In genomic region chr4:168831585-168831918, GRCh38 we compare ENCODE assay signal across 8 cellular contexts.
DNase-seq lines count a peak whose midpoint lies in the region; ATAC-seq and TF ChIP-seq lines count a peak whose summit lies in the region.

No MANE protein-coding gene starts in this region.

- peaks cover 77% of the 10 kb centered on the region for H3K27me3 Mint-ChIP-seq in CD4-positive, CD25-positive, alpha-beta regulatory T cell

- no peak overlapping the region for H3K27ac Mint-ChIP-seq in CD4-positive, CD25-positive, alpha-beta regulatory T cell

- H3K9me3 ChIP-seq in CD4-positive, CD25-positive, alpha-beta regulatory T cell (ENCODE audit: control insufficient read depth in 2 of 2, low read length in 2 of 2): no peaks in the 10 kb centered on the region
- no peaks in the 10 kb centered on the region for H3K9me3 ChIP-seq in right lobe of liver
- no peaks in the 10 kb centered on the region for H3K9me3 ChIP-seq in upper lobe of right lung

- no peaks in the 10 kb centered on the region for H3K36me3 ChIP-seq in CD4-positive, CD25-positive, alpha-beta regulatory T cell (ENCODE audit: control insufficient read depth, insufficient read depth, low read length)
- H3K36me3 ChIP-seq in right lobe of liver (no peaks in the 10 kb centered on the region), upper lobe of right lung (no peaks in the 10 kb centered on the region)

- no peak overlapping the region for H3K27ac ChIP-seq in CD4-positive, CD25-positive, alpha-beta regulatory T cell (ENCODE audit: insufficient read depth, low read length, poor library complexity, severe bottlenecking)
- peak overlapping the region in 2 of 3 donors; percentile 70 to 88 for H3K27ac ChIP-seq in right lobe of liver
- peak overlapping the region; percentile 82 for H3K27ac ChIP-seq in upper lobe of right lung

- TF ChIP-seq POLR2A in right lobe of liver (IDR thresholded peaks at IDR 0.05): no peak

- intact Hi-C loops in right lobe of liver (cut with DNase I) (no loop called here), upper lobe of right lung (cut with DNase I) (loop anchor here (10.0 kb wide), 1 partner anchor 117 kb away; no protein-coding TSS in a partner anchor)

- H3K36me3 Mint-ChIP-seq in CD4-positive, CD25-positive, alpha-beta regulatory T cell: no peaks in the 10 kb centered on the region

- peak in 1 of 2 donors; percentile 16 for ATAC-seq in CD4-positive, CD25-positive, alpha-beta regulatory T cell (ENCODE audit: low read depth in 2 of 2)
- peak; percentile 7 for ATAC-seq in HG02642 (IDR thresholded peaks at IDR 0.05; ENCODE audit: poor library complexity, unreplicated experiment)
- ATAC-seq in right lobe of liver: peak in 3 of 4 donors; percentile 2 to 4 (median 2)
- no peak for ATAC-seq in upper lobe of right lung

- H3K4me3 Mint-ChIP-seq in CD4-positive, CD25-positive, alpha-beta regulatory T cell: peak overlapping the region; percentile 8 to 88 (median 82)

- 3% methylated on average over 13 of the region's 14 CpGs for WGBS in right lobe of liver (ENCODE audit: insufficient coverage, low coverage, low lambda C conversion rate, missing lambda C conversion rate)

- peak overlapping the region; percentile 48 for H3K4me3 ChIP-seq in CD4-positive, CD25-positive, alpha-beta regulatory T cell (ENCODE audit: low read depth, low read length)
- H3K4me3 ChIP-seq in right lobe of liver (peak overlapping the region; percentile 58 to 75 (median 71)), upper lobe of right lung (peak overlapping the region; percentile 67)

- peaks cover 16% of the 10 kb centered on the region for H3K4me1 ChIP-seq in CD4-positive, CD25-positive, alpha-beta regulatory T cell (ENCODE audit: control insufficient read depth, insufficient read depth, low read length, poor library complexity, severe bottlenecking)
- H3K4me1 ChIP-seq in right lobe of liver: peaks cover 0 to 5% (median 0%) of the 10 kb centered on the region in 4 donors
- no peaks in the 10 kb centered on the region for H3K4me1 ChIP-seq in upper lobe of right lung

- peaks cover 0 to 2% (median 0%) of the 10 kb centered on the region in 7 donors for H3K9me3 Mint-ChIP-seq in CD4-positive, CD25-positive, alpha-beta regulatory T cell

- TF ChIP-seq CTCF in right lobe of liver (IDR thresholded peaks at IDR 0.05) (no peak), upper lobe of right lung (IDR thresholded peaks at IDR 0.05) (no peak)

- H3K27me3 ChIP-seq in CD4-positive, CD25-positive, alpha-beta regulatory T cell (ENCODE audit: control insufficient read depth, insufficient read depth, low read length): peaks cover 30% of the 10 kb centered on the region
- no peaks in the 10 kb centered on the region for H3K27me3 ChIP-seq in right lobe of liver
- no peaks in the 10 kb centered on the region for H3K27me3 ChIP-seq in upper lobe of right lung

- no peak for DNase-seq in CD4-positive, CD25-positive, alpha-beta regulatory T cell
- DNase-seq in amniotic epithelial cell (ENCODE audit: low read depth) (peak; percentile 21), right lobe of liver (no peak), upper lobe of right lung (no peak), GM19238 (ENCODE audit: insufficient read length, low spot score) (no peak), NCI-H2107 treated with DMSO at 0.1 percent for 48 hours (lab: John Stamatoyannopoulos, UW; ENCODE audit: unreplicated experiment) (no peak), retina (no peak)

- H3K4me1 Mint-ChIP-seq in CD4-positive, CD25-positive, alpha-beta regulatory T cell: peaks cover 0 to 13% (median 5%) of the 10 kb centered on the region in 4 donors
